ENCODE assay signal across 22 cellular contexts in genomic region chr2:6941299-6942046, GRCh38. TPM values are rescaled to one million over a fixed set of nuclear protein-coding genes. Genes with fewer than 3 reads are reported as not detected.
DNase-seq lines count a peak whose midpoint lies in the region; ATAC-seq, FAIRE-seq and TF ChIP-seq lines count a peak whose summit lies in the region.
"Had no signal": no experiment of that assay in that cellular context is flagged by ENCODE, and none has a peak within 500 bp of the region (broad histone marks: within the 10 kb centered on the region; RNA-seq: fewer than 3 reads in every experiment).

No MANE protein-coding gene starts in this region.

- H4K20me1 ChIP-seq in H1 (replicated peaks in 1 of 2; ENCODE audit: control insufficient read depth in 1 of 2, insufficient read depth in 2 of 2, low read length in 2 of 2) = peaks cover 3 to 7% of the 10 kb centered on the region in 2 experiments

- peaks cover 35 to 65% of the 10 kb centered on the region in 2 donors for H3K4me1 Mint-ChIP-seq in natural killer cell treated with Interleukin-12 subunit alpha and Interleukin-12 subunit beta and Interleukin-15 and Interleukin-18, amount 100 ng/mL, for 72 hours (ENCODE audit: low read depth in 2 of 2)
- H3K4me1 Mint-ChIP-seq in natural killer cell (peaks cover 52 to 58% of the 10 kb centered on the region in 2 donors), neural crest cell (peaks cover 32% of the 10 kb centered on the region)

- peak overlapping the region; percentile 82 for H2BK120ac ChIP-seq in H1 (replicated peaks; ENCODE audit: low read depth, low read length)

- H2BK12ac ChIP-seq in H1 (ENCODE audit: low read depth, low read length) = no peak overlapping the region

- no peak overlapping the region for H3K9ac ChIP-seq in H1 (replicated peaks in 1 of 4; ENCODE audit: extremely low read depth in 1 of 4, low read depth in 3 of 4, low read length in 3 of 4)

- no peak overlapping the region for H3K4me3 Mint-ChIP-seq in natural killer cell treated with Interleukin-12 subunit alpha and Interleukin-12 subunit beta and Interleukin-15 and Interleukin-18, amount 100 ng/mL, for 72 hours
- H3K4me3 Mint-ChIP-seq in natural killer cell (no peak overlapping the region), neural crest cell (no peak overlapping the region)
- H3K4me3 Mint-ChIP-seq: activated T-helper 17 cell treated with anti-CD3 and anti-CD28 coated beads, Interleukin-2, amount 50 U/mL, for 72 hours; CD8-positive, alpha-beta memory T cell; stimulated activated naive CD8-positive, alpha-beta T cell treated with anti-CD3 and anti-CD28 coated beads, Interleukin-15, Interleukin-2, amounts not matched to agents 100 ng/mL and 50 ng/mL, for 24 hours had no signal

- H3K36me3 ChIP-seq in H1 (ENCODE audit: control insufficient read depth in 2 of 4, insufficient read depth in 4 of 4, low read length in 3 of 4) = no peaks in the 10 kb centered on the region; a peak in 1 of 8 replicates
- no peaks in the 10 kb centered on the region for H3K36me3 ChIP-seq in mucosa of descending colon (ENCODE audit: low read depth)
- peaks cover 0 to 7% (median 0%) of the 10 kb centered on the region in 3 donors for H3K36me3 ChIP-seq in Peyer's patch
- H3K36me3 ChIP-seq: thyroid gland had no signal

- CTCF ChIA-PET in H1 (lab: Charles Lee; ENCODE audit: partially characterized antibody) = interaction anchor here (0.9 kb wide), 1 partner anchor 73 kb away, joined by 3 read pairs; no protein-coding TSS in a partner anchor

- H4K5ac ChIP-seq in H1 (ENCODE audit: insufficient read length, low read depth, low read length) = no peak overlapping the region

- H3K56ac ChIP-seq in H1 (replicated peaks; ENCODE audit: insufficient read length, low read depth, low read length) = no peak overlapping the region

- no peak overlapping the region for H2AFZ ChIP-seq in H1 (ENCODE audit: low read length)

- H2AK5ac ChIP-seq in H1 (ENCODE audit: low read depth, low read length) = 0 out of 2 replicates have a peak overlapping the region, but pooled peaks have one; percentile 29

- H3K27me3 ChIP-seq in H1 (replicated peaks in 1 of 4; ENCODE audit: control insufficient read depth in 3 of 4, extremely low read depth in 1 of 4, insufficient read depth in 3 of 4, low read length in 3 of 4) = no peaks in the 10 kb centered on the region
- H3K27me3 ChIP-seq in Peyer's patch = no peaks in the 10 kb centered on the region
- H3K27me3 ChIP-seq: heart right ventricle, thyroid gland had no signal

- no peak overlapping the region for H3K4me2 ChIP-seq in H1 (ENCODE audit: insufficient read depth in 1 of 2, low read depth in 2 of 2, low read length in 2 of 2)

- 92% methylated on average over 10 of the region's 10 CpGs; no CpG with 5 or more reads in 1 of the 2 experiments for WGBS in H1 (ENCODE audit: extremely low coverage in 1 of 2, insufficient coverage in 1 of 2, insufficient read length in 1 of 2, insufficient replicate concordance in 2 of 2, low coverage in 1 of 2, low lambda C conversion rate in 2 of 2, missing lambda C conversion rate in 1 of 2), 2 experiments

- no peak for TF ChIP-seq RAD21 in H1 (IDR thresholded peaks at IDR 0.05 in 1 of 2, conservative IDR thresholded peaks at IDR 0.05 in 1 of 2; ENCODE audit: low read depth in 2 of 2, low read length in 2 of 2)

- no peak overlapping the region for H3K14ac ChIP-seq in H1 (ENCODE audit: insufficient read length)

- H3K4me3 ChIP-seq in H1 (ENCODE audit: extremely low read depth in 1 of 4, insufficient read depth in 2 of 4, low read depth in 3 of 4, low read length in 4 of 4) (no peak overlapping the region), mucosa of descending colon (no peak overlapping the region), Peyer's patch (no peak overlapping the region)
- H3K4me3 ChIP-seq: heart right ventricle, thyroid gland had no signal

- no peak for TF ChIP-seq CTCF in natural killer cell (IDR thresholded peaks at IDR 0.05)
- no peak for TF ChIP-seq CTCF in H1 (IDR thresholded peaks at IDR 0.05; ENCODE audit: control extremely low read depth in 1 of 3, insufficient read depth in 1 of 3, low read depth in 1 of 3, low read length in 3 of 3)
- no peak for TF ChIP-seq CTCF in neural crest cell (conservative IDR thresholded peaks at IDR 0.05)
- TF ChIP-seq CTCF in mucosa of descending colon (IDR thresholded peaks at IDR 0.05) = no peak
- TF ChIP-seq CTCF in Peyer's patch (IDR thresholded peaks at IDR 0.05) = no peak

- H3K4ac ChIP-seq in H1 (replicated peaks; ENCODE audit: insufficient read length, low read depth, low read length) = no peak overlapping the region

- H3K27ac Mint-ChIP-seq in natural killer cell treated with Interleukin-12 subunit alpha and Interleukin-12 subunit beta and Interleukin-15 and Interleukin-18, amount 100 ng/mL, for 72 hours = peak overlapping the region; percentile 2 to 26
- H3K27ac Mint-ChIP-seq in natural killer cell (peak overlapping the region in 1 of 2 donors; percentile 44), neural crest cell (ENCODE audit: unreplicated experiment) (peak overlapping the region; percentile 4)
- H3K27ac Mint-ChIP-seq: activated T-helper 17 cell treated with anti-CD3 and anti-CD28 coated beads, Interleukin-2, amount 50 U/mL, for 72 hours; stimulated activated naive CD8-positive, alpha-beta T cell treated with anti-CD3 and anti-CD28 coated beads, Interleukin-15, Interleukin-2, amounts not matched to agents 100 ng/mL and 50 ng/mL, for 24 hours had no signal

- no peak overlapping the region for H3K27ac ChIP-seq in H1 (ENCODE audit: low read depth, low read length)
- H3K27ac ChIP-seq in Peyer's patch = no peak overlapping the region
- H3K27ac ChIP-seq: heart right ventricle, thyroid gland, WERI-Rb-1 had no signal

- no peak overlapping the region for H2BK15ac ChIP-seq in H1 (ENCODE audit: low read length)

- H3K79me2 ChIP-seq in H1 (ENCODE audit: control insufficient read depth in 1 of 2, insufficient read depth in 2 of 2, low read length in 2 of 2) = peaks cover 0 to 12% of the 10 kb centered on the region in 2 experiments; a peak in 2 of 4 replicates

- no peak for FAIRE-seq in H1 (lab: Jason Lieb, UNC)

- H3K23me2 ChIP-seq in H1 (ENCODE audit: low read depth, low read length) = no peaks in the 10 kb centered on the region

- no peak for TF ChIP-seq EP300 in H1 (IDR thresholded peaks at IDR 0.05; ENCODE audit: borderline replicate concordance in 1 of 2, low read depth in 2 of 2, low read length in 2 of 2)

- H3K18ac ChIP-seq in H1 (ENCODE audit: extremely low read depth, low read length) = no peak overlapping the region

- peaks cover 0 to 11% (median 4%) of the 10 kb centered on the region in 4 experiments; a peak in 5 of 7 replicates for H3K4me1 ChIP-seq in H1 (replicated peaks in 1 of 4; ENCODE audit: control insufficient read depth in 3 of 4, insufficient read depth in 4 of 4, low read length in 3 of 4)
- H3K4me1 ChIP-seq in mucosa of descending colon (ENCODE audit: low read depth) = no peaks in the 10 kb centered on the region
- H3K4me1 ChIP-seq in Peyer's patch = peaks cover 0 to 6% (median 0%) of the 10 kb centered on the region in 4 donors
- H3K4me1 ChIP-seq: thyroid gland had no signal

- no peak overlapping the region for H2BK5ac ChIP-seq in H1 (ENCODE audit: low read depth, low read length)

- no peaks in the 10 kb centered on the region for H3K9me3 ChIP-seq in H1 (ENCODE audit: insufficient read depth in 2 of 2, low read depth in 1 of 2, low read length in 1 of 2)
- no peaks in the 10 kb centered on the region for H3K9me3 ChIP-seq in mucosa of descending colon
- H3K9me3 ChIP-seq in Peyer's patch = no peaks in the 10 kb centered on the region
- H3K9me3 ChIP-seq: heart right ventricle, thyroid gland had no signal

- DNase-seq in natural killer cell treated with Interleukin-12 subunit alpha and Interleukin-12 subunit beta and Interleukin-15 and Interleukin-18, amount 100 ng/mL, for 72 hours (ENCODE audit: low spot score) = no peak
- DNase-seq in natural killer cell (no peak), H1 (ENCODE audit: low read depth in 1 of 2, low spot score in 2 of 2) (no peak), neural crest cell (ENCODE audit: low read depth, low spot score) (no peak), mucosa of descending colon (no peak), Peyer's patch (no peak)
- DNase-seq: CD8-positive, alpha-beta memory T cell; cerebellar nuclear complex; erythroblast; foreskin fibroblast; heart right ventricle; IMR-90; kidney glomerular epithelial cell; NCI-H1694; NCI-H510A treated with DMSO at 0.1 percent for 48 hours; thyroid gland; WERI-Rb-1 had no signal

- no peak overlapping the region for H2BK20ac ChIP-seq in H1 (ENCODE audit: low read length)

- no peak overlapping the region for H4K8ac ChIP-seq in H1 (ENCODE audit: extremely low read depth, insufficient read depth, low read length)

- TF ChIP-seq POLR2A in H1 (IDR thresholded peaks at IDR 0.05; ENCODE audit: control extremely low read depth in 1 of 2, low read depth in 2 of 2, low read length in 2 of 2) (no peak), Peyer's patch (IDR thresholded peaks at IDR 0.05) (no peak)

- no peak for ATAC-seq in natural killer cell treated with Interleukin-12 subunit alpha and Interleukin-12 subunit beta and Interleukin-15 and Interleukin-18, amount 100 ng/mL, for 72 hours
- no peak for ATAC-seq in natural killer cell
- ATAC-seq in mucosa of descending colon = no peak
- no peak for ATAC-seq in GM18861 (IDR thresholded peaks at IDR 0.05; ENCODE audit: unreplicated experiment)
- no peak for ATAC-seq in GM21786 (IDR thresholded peaks at IDR 0.05; ENCODE audit: unreplicated experiment)
- ATAC-seq: activated naive CD4-positive, alpha-beta T cell treated with anti-CD3 and anti-CD28 coated beads, Interleukin-2, amount 50 U/mL, for 72 hours; activated T-helper 17 cell treated with anti-CD3 and anti-CD28 coated beads, Interleukin-2, amount 50 U/mL, for 72 hours; heart right ventricle had no signal

- H3K9me3 Mint-ChIP-seq in natural killer cell treated with Interleukin-12 subunit alpha and Interleukin-12 subunit beta and Interleukin-15 and Interleukin-18, amount 100 ng/mL, for 72 hours = no peaks in the 10 kb centered on the region
- H3K9me3 Mint-ChIP-seq in natural killer cell (no peaks in the 10 kb centered on the region), neural crest cell (no peaks in the 10 kb centered on the region)
- H3K9me3 Mint-ChIP-seq: activated naive CD4-positive, alpha-beta T cell treated with anti-CD3 and anti-CD28 coated beads, Interleukin-2, amount 50 U/mL, for 72 hours; activated T-helper 17 cell treated with anti-CD3 and anti-CD28 coated beads, Interleukin-2, amount 50 U/mL, for 72 hours; CD8-positive, alpha-beta memory T cell; stimulated activated naive CD8-positive, alpha-beta T cell treated with anti-CD3 and anti-CD28 coated beads, Interleukin-15, Interleukin-2, amounts not matched to agents 100 ng/mL and 50 ng/mL, for 24 hours had no signal

- POLR2A ChIA-PET in H1 (lab: Charles Lee; ENCODE audit: partially characterized antibody) = interaction anchor here (1.3 kb wide), 1 partner anchor 12 kb away, joined by 4 read pairs; no protein-coding TSS in a partner anchor

- peaks cover 32% of the 10 kb centered on the region for H3K36me3 Mint-ChIP-seq in natural killer cell treated with Interleukin-12 subunit alpha and Interleukin-12 subunit beta and Interleukin-15 and Interleukin-18, amount 100 ng/mL, for 72 hours
- peaks cover 14% of the 10 kb centered on the region for H3K36me3 Mint-ChIP-seq in natural killer cell
- H3K36me3 Mint-ChIP-seq in neural crest cell (ENCODE audit: low read depth) = peaks cover 34% of the 10 kb centered on the region

- H3K27me3 Mint-ChIP-seq in natural killer cell treated with Interleukin-12 subunit alpha and Interleukin-12 subunit beta and Interleukin-15 and Interleukin-18, amount 100 ng/mL, for 72 hours = no peaks in the 10 kb centered on the region
- H3K27me3 Mint-ChIP-seq in natural killer cell (ENCODE audit: low read depth in 2 of 2) = no peaks in the 10 kb centered on the region
- no peaks in the 10 kb centered on the region for H3K27me3 Mint-ChIP-seq in neural crest cell (ENCODE audit: low read depth)
- H3K27me3 Mint-ChIP-seq: activated T-helper 17 cell treated with anti-CD3 and anti-CD28 coated beads, Interleukin-2, amount 50 U/mL, for 72 hours; CD8-positive, alpha-beta memory T cell; stimulated activated naive CD8-positive, alpha-beta T cell treated with anti-CD3 and anti-CD28 coated beads, Interleukin-15, Interleukin-2, amounts not matched to agents 100 ng/mL and 50 ng/mL, for 24 hours had no signal

- H3K23ac ChIP-seq in H1 (ENCODE audit: insufficient read length) = no peak overlapping the region

- intact Hi-C loops in natural killer cell (cut with micrococcal nuclease) = no loop called here
- intact Hi-C loops in mucosa of descending colon (cut with DNase I, micrococcal nuclease) = no loop called here

- no peak overlapping the region for H4K91ac ChIP-seq in H1 (replicated peaks; ENCODE audit: insufficient read length, low read length)

- H3K79me1 ChIP-seq in H1 (ENCODE audit: low read depth, low read length) = peaks cover 4% of the 10 kb centered on the region; the same call in 1 of the 2 replicates

RNA-seq across cellular contexts. Expression of gene RNF144A, which starts 24.3 kb away (rescaled TPM):
- 10 to 100 TPM; 17.2 to 66.1 TPM for total RNA-seq in natural killer cell treated with Interleukin-12 subunit alpha and Interleukin-12 subunit beta and Interleukin-15 and Interleukin-18, amount 100 ng/mL, for 72 hours
- total RNA-seq in natural killer cell (10 to 100 TPM; 17.3 to 36.7 (median 19.0) TPM), neural crest cell (49.6 and 49.9 TPM in 2 replicates), mucosa of descending colon (10 to 100 TPM; 14.3 to 18.7 (median 18.3) TPM), Peyer's patch (10 to 100 TPM in 3 of 4 donors, 1 to 10 TPM in 1; 9.1 to 16.5 (median 13.9) TPM)
- 15.0 and 15.1 TPM in 2 replicates for total RNA-seq in H1 (2021; fragmentation: NEBNext Ultra II Directional; extraction: Animal tissue kit (Norgen Biotek cat#: 25700))
- 14.0 and 14.1 TPM in 2 replicates for polyA plus RNA-seq in H1 (2011; rRNA removed)
- 12.8 TPM for polyA plus RNA-seq in H1 (2011; cell fraction: cytosol; rRNA removed)
- polyA plus RNA-seq in H1 (2011; cell fraction: nucleus; rRNA removed) = 18.8 TPM
- 9.2 to 12.6 TPM (median 9.7 TPM) in 4 replicates for polyA plus RNA-seq in H1 (2012, experiment 1 of 2)
- polyA plus RNA-seq in H1 (2012, experiment 2 of 2) = 2.8 TPM
- polyA plus RNA-seq in H1 (2013, experiment 1 of 2) = 6.2 TPM
- 6.5 TPM for polyA plus RNA-seq in H1 (2013, experiment 2 of 2)
- polyA minus RNA-seq in H1 (2011; rRNA and poly(A)+ RNA removed) = 33.4 and 44.2 TPM in 2 replicates
- 18.0 TPM for polyA minus RNA-seq in H1 (2011; cell fraction: cytosol; rRNA and poly(A)+ RNA removed)
- polyA minus RNA-seq in H1 (2011; cell fraction: nucleus; rRNA and poly(A)+ RNA removed) = 37.8 TPM
